1 cellular context compared by ENCODE assay signal in the genomic region with DNA sequence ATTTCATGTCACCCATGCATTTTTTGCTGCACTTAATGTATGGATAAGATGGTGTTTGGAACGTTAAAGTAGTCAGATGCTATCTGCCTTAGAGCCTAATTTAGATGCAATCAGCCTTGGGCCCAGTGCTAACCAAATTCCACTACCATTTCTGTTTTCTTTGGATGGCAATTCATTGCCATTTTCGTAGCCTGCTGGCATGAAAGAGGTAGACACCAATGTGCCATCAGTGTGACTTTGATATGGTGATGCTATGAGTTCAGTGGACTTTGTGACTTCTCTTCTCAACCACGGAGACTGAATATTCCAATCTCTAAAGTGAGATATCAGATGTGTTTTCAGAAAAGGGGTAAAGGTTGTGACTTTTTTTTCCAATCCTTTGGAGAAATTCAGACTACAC.
TF ChIP-seq lines count a peak whose summit lies in the region.

No MANE protein-coding gene starts in this region.

TF ChIP-seq in HCT116, 20 proteins besides CTCF, POLR2A, EP300 and RAD21:
- TF ChIP-seq CBX3 (IDR thresholded peaks at IDR 0.05; ENCODE audit: low read depth) (no peak), FOSL1 (IDR thresholded peaks at IDR 0.05; ENCODE audit: low read depth) (no peak), CEBPB (IDR thresholded peaks at IDR 0.05; ENCODE audit: low read depth) (no peak), SIN3A (IDR thresholded peaks at IDR 0.05; ENCODE audit: low read depth) (no peak), POLR2AphosphoS5 (IDR thresholded peaks at IDR 0.05; ENCODE audit: low read depth, low read length) (no peak), EZH2phosphoT487 (IDR thresholded peaks at IDR 0.05; ENCODE audit: borderline replicate concordance) (no peak), YY1 (IDR thresholded peaks at IDR 0.05; ENCODE audit: extremely low read depth, insufficient replicate concordance, low read depth, low read length) (no peak), SP1 (IDR thresholded peaks at IDR 0.05; ENCODE audit: low read depth) (no peak), JUND (IDR thresholded peaks at IDR 0.05) (no peak), ELF1 (IDR thresholded peaks at IDR 0.05; ENCODE audit: borderline replicate concordance, low read depth) (no peak), EGR1 (IDR thresholded peaks at IDR 0.05; ENCODE audit: low read depth) (no peak), ZNF274 (IDR thresholded peaks at IDR 0.05; ENCODE audit: low read depth, low read length) (no peak), EZH2 (IDR thresholded peaks at IDR 0.05) (no peak), ZFX (IDR thresholded peaks at IDR 0.05) (no peak), SRF (IDR thresholded peaks at IDR 0.05; ENCODE audit: low read depth) (no peak)
